In the genomic region with DNA sequence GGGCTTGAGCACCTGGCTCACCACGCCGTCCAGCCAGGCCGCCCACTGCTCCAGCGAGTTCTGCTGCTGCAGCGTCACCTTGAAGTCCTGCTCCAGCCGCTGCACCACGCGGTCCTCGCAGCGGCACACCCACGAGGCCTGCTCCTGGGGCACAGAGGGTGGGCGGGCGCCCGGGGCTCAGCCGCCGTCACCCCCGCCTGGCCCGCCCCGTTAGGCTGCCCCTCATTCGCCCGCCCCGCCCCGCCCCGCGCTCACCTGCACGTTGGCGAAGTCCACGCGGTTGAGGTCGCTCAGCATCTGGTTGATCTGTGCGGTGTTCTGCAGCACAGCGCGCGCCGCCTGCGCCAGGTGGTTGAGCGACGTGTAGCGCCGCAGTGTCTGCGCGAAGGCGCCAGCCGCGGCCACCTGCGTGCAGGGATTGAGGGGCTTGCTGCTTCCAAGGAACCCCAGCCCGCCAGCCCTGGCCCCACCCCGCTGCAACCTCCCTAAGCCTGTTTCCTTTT, we compare ENCODE assay signal across 1 cellular context.
A peak's percentile ranks its signal among the peaks of the same experiment; 100 is the strongest.
TF ChIP-seq lines count a peak whose summit lies in the region.

No MANE protein-coding gene starts in this region.

TF ChIP-seq in neural cell, 6 proteins besides CTCF, POLR2A, EP300 and RAD21 (continued from another document):
- TF ChIP-seq, protein P1, sequence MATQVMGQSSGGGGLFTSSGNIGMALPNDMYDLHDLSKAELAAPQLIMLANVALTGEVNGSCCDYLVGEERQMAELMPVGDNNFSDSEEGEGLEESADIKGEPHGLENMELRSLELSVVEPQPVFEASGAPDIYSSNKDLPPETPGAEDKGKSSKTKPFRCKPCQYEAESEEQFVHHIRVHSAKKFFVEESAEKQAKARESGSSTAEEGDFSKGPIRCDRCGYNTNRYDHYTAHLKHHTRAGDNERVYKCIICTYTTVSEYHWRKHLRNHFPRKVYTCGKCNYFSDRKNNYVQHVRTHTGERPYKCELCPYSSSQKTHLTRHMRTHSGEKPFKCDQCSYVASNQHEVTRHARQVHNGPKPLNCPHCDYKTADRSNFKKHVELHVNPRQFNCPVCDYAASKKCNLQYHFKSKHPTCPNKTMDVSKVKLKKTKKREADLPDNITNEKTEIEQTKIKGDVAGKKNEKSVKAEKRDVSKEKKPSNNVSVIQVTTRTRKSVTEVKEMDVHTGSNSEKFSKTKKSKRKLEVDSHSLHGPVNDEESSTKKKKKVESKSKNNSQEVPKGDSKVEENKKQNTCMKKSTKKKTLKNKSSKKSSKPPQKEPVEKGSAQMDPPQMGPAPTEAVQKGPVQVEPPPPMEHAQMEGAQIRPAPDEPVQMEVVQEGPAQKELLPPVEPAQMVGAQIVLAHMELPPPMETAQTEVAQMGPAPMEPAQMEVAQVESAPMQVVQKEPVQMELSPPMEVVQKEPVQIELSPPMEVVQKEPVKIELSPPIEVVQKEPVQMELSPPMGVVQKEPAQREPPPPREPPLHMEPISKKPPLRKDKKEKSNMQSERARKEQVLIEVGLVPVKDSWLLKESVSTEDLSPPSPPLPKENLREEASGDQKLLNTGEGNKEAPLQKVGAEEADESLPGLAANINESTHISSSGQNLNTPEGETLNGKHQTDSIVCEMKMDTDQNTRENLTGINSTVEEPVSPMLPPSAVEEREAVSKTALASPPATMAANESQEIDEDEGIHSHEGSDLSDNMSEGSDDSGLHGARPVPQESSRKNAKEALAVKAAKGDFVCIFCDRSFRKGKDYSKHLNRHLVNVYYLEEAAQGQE (IDR thresholded peaks at IDR 0.05; ENCODE audit: borderline replicate concordance), result no peak
- TF ChIP-seq EZH2 (IDR thresholded peaks at IDR 0.05; ENCODE audit: borderline replicate concordance, insufficient read depth, low read length, poor library complexity, severe bottlenecking) (no peak), POLR2AphosphoS5 (IDR thresholded peaks at IDR 0.05) (peak; percentile 10), TAF1 (IDR thresholded peaks at IDR 0.05; ENCODE audit: low read depth) (no peak)
